ENCODE assay signal across 19 cellular contexts in genomic region chr17:4477286-4477791, GRCh38. TPM values are rescaled to one million over a fixed set of nuclear protein-coding genes. Genes with fewer than 3 reads are reported as not detected.
A peak's percentile ranks its signal among the peaks of the same experiment; 100 is the strongest.
DNase-seq lines count a peak whose midpoint lies in the region; ATAC-seq, FAIRE-seq and TF ChIP-seq lines count a peak whose summit lies in the region.
"Had no signal": no experiment of that assay in that cellular context is flagged by ENCODE, and none has a peak within 500 bp of the region (broad histone marks: within the 10 kb centered on the region; RNA-seq: fewer than 3 reads in every experiment).

No MANE protein-coding gene starts in this region.

- ATAC-seq in HepG2 = no peak
- no peak for ATAC-seq in right lobe of liver
- ATAC-seq in left lobe of liver = no peak
- no peak for ATAC-seq in GM18520 (IDR thresholded peaks at IDR 0.05; ENCODE audit: unreplicated experiment)
- ATAC-seq: psoas muscle had no signal

- TF ChIP-seq POLR2A in HepG2 (IDR thresholded peaks at IDR 0.05; ENCODE audit: insufficient read depth in 1 of 2, low read depth in 2 of 2, low read length in 2 of 2) (no peak), right lobe of liver (IDR thresholded peaks at IDR 0.05) (no peak), transverse colon (IDR thresholded peaks at IDR 0.05) (no peak)

- H2AFZ ChIP-seq in HepG2 (ENCODE audit: low read length) = no peak overlapping the region

- WGBS in HepG2 (ENCODE audit: low lambda C conversion rate) = 9% methylated on average over 6 of the region's 10 CpGs
- 48% methylated on average over 2 of the region's 10 CpGs for WGBS in right lobe of liver (ENCODE audit: insufficient coverage, low coverage, low lambda C conversion rate, missing lambda C conversion rate)
- 0 to 51% methylated on average over 1 to 10 of the region's 10 CpGs for WGBS in transverse colon (ENCODE audit: low coverage in 1 of 2), 2 donors

- peak overlapping the region; percentile 32 for H3K4me2 ChIP-seq in HepG2 (ENCODE audit: low read depth, low read length)

- intact Hi-C loops in HepG2 (cut with micrococcal nuclease; ENCODE audit: unreplicated experiment) (no loop called here), right lobe of liver (cut with DNase I) (no loop called here), transverse colon (cut with DNase I; ENCODE audit: low total_unique reads) (no loop called here), cardiac septum (cut with DNase I) (no loop called here)

- no peaks in the 10 kb centered on the region for H3K9me3 ChIP-seq in HepG2 (ENCODE audit: low read length)
- H3K9me3 ChIP-seq in right lobe of liver = no peaks in the 10 kb centered on the region
- no peaks in the 10 kb centered on the region for H3K9me3 ChIP-seq in transverse colon
- H3K9me3 ChIP-seq: Caco-2, psoas muscle had no signal

- FAIRE-seq in HepG2 (lab: Jason Lieb, UNC) = no peak
- no peak for FAIRE-seq in bronchial epithelial cell (lab: Jason Lieb, UNC)
- FAIRE-seq: H54 had no signal

- TF ChIP-seq EP300 in HepG2 (IDR thresholded peaks at IDR 0.05; ENCODE audit: low read depth in 2 of 2, low read length in 2 of 2) (no peak), HepG2 (CRISPR knock-in tag; IDR thresholded peaks at IDR 0.05; ENCODE audit: borderline replicate concordance) (no peak), transverse colon (IDR thresholded peaks at IDR 0.05; ENCODE audit: low read depth) (no peak)

- BruUV-seq in HepG2 (replicated peaks; lab: Mats Ljungman, UMichigan) = no TSS peak

- in situ Hi-C loops in HepG2 (cut with HindIII; ENCODE audit: extremely low pct_ligation_motif_present, low pct_unique_long_range_greater_than_20kb) = no loop called here
- in situ Hi-C loops in transverse colon (cut with MboI; ENCODE audit: low pct_ligation_motif_present in 1 of 4, low pct_unique_long_range_greater_than_20kb in 1 of 4, low sequenced_read_pairs in 3 of 4) = no loop called here

- DNase-seq in HepG2 (ENCODE audit: low spot score) = no peak
- no peak for DNase-seq in right lobe of liver
- DNase-seq in bronchial epithelial cell (ENCODE audit: low read depth) = peak; percentile 13
- peak; percentile 45 for DNase-seq in left lobe of liver (ENCODE audit: low spot score)
- DNase-seq in transverse colon = no peak
- no peak for DNase-seq in cardiac septum (ENCODE audit: low spot score)
- DNase-seq in D341Med (ENCODE audit: low spot score) = no peak
- DNase-seq: activated CD4-positive, alpha-beta T cell treated with anti-CD3 and anti-CD28 coated beads for 4 hours; activated T-cell treated with anti-CD3 and anti-CD28 coated beads, Interleukin-2, amount 50 U/mL, for 24 hours; Caco-2; endodermal cell; foreskin melanocyte; naive B cell; NCI-H1694; NCI-H345; psoas muscle; SIG-M5 had no signal

- no peaks in the 10 kb centered on the region for H4K20me1 ChIP-seq in HepG2 (ENCODE audit: insufficient read depth, low read length)

- peaks cover 47% of the 10 kb centered on the region for H3K4me1 ChIP-seq in HepG2 (ENCODE audit: insufficient read depth, low read length)
- peaks cover 0 to 16% (median 0%) of the 10 kb centered on the region in 4 donors for H3K4me1 ChIP-seq in right lobe of liver
- H3K4me1 ChIP-seq in transverse colon = peaks cover 17 to 55% (median 38%) of the 10 kb centered on the region in 4 donors

- H3K4me3 ChIP-seq in HepG2 (replicated peaks in 1 of 3; ENCODE audit: insufficient read depth in 1 of 3, low read depth in 2 of 3, low read length in 3 of 3) (no peak overlapping the region), right lobe of liver (no peak overlapping the region), bronchial epithelial cell (ENCODE audit: low read depth, low read length) (no peak overlapping the region), transverse colon (no peak overlapping the region)
- H3K4me3 ChIP-seq: psoas muscle had no signal

- no peaks in the 10 kb centered on the region for H3K79me2 ChIP-seq in HepG2 (ENCODE audit: insufficient read depth, low read length)

- CTCF ChIA-PET in HepG2 (lab: Yijun Ruan, JAX; ENCODE audit: low intra/inter-chr PET ratio, low total read pairs) = no interaction called here

- no peak for TF ChIP-seq RAD21 in HepG2 (CRISPR knock-in tag; IDR thresholded peaks at IDR 0.05)

- TF ChIP-seq CTCF in HepG2 (CRISPR knock-in tag; IDR thresholded peaks at IDR 0.05) (no peak), right lobe of liver (IDR thresholded peaks at IDR 0.05) (no peak), bronchial epithelial cell (IDR thresholded peaks at IDR 0.05; ENCODE audit: insufficient read depth, low read length, severe bottlenecking) (no peak), transverse colon (IDR thresholded peaks at IDR 0.05) (no peak)

- no peak overlapping the region for H3K9ac ChIP-seq in HepG2 (ENCODE audit: insufficient read depth, low read depth, low read length)

- H3K36me3 ChIP-seq in HepG2 (replicated peaks in 1 of 2; ENCODE audit: control insufficient read depth in 1 of 2, insufficient read depth in 2 of 2, low read length in 2 of 2) = no peaks in the 10 kb centered on the region
- no peaks in the 10 kb centered on the region for H3K36me3 ChIP-seq in right lobe of liver
- no peaks in the 10 kb centered on the region for H3K36me3 ChIP-seq in bronchial epithelial cell (ENCODE audit: control insufficient read depth, insufficient read depth, low read length)
- H3K36me3 ChIP-seq in transverse colon = no peaks in the 10 kb centered on the region

- H3K27me3 ChIP-seq in HepG2 (ENCODE audit: control insufficient read depth in 1 of 2, insufficient read depth in 2 of 2, low read length in 2 of 2) (peaks cover 2 to 45% of the 10 kb centered on the region in 2 experiments), right lobe of liver (no peaks in the 10 kb centered on the region), bronchial epithelial cell (ENCODE audit: control insufficient read depth, insufficient read depth, low read length) (no peaks in the 10 kb centered on the region), transverse colon (no peaks in the 10 kb centered on the region)

- POLR2A ChIA-PET in HepG2 (lab: Yijun Ruan, JAX) = no interaction called here

- H3K27ac ChIP-seq in HepG2 (ENCODE audit: extremely low read length, insufficient read depth, low read length) = no peak overlapping the region
- no peak overlapping the region for H3K27ac ChIP-seq in right lobe of liver
- H3K27ac ChIP-seq in transverse colon = peak overlapping the region in 3 of 4 donors; percentile 21 to 64 (median 61)
- H3K27ac ChIP-seq: psoas muscle had no signal

RNA-seq across cellular contexts. Expression of gene SPNS2, which starts 21.3 kb away (rescaled TPM):
- total RNA-seq in HepG2 (2016; rRNA removed; fragmentation: Illumina TruSeq; extraction: Trizol) (not detected in 2 replicates), right lobe of liver (10 to 100 TPM in 1 of 6 experiments, 1 to 10 TPM in 5; 3.0 to 12.4 (median 7.3) TPM), bronchial epithelial cell (3.9 and 22.8 TPM in 2 replicates), left lobe of liver (11.4 TPM), transverse colon (10 to 100 TPM in 3 of 4 donors, 1 to 10 TPM in 1; 8.7 to 72.0 (median 18.2) TPM), cardiac septum (10.3 TPM)
- not detected in 2 replicates for total RNA-seq in HepG2 (2016; cell fraction: cytosol; rRNA removed; fragmentation: Illumina TruSeq; extraction: Trizol; ENCODE audit: low read depth)
- total RNA-seq in HepG2 (2016; cell fraction: insoluble cytoplasmic fraction; rRNA removed; fragmentation: Illumina TruSeq; extraction: Trizol) = not detected in 2 replicates
- total RNA-seq in HepG2 (2016; cell fraction: membrane; rRNA removed; fragmentation: Illumina TruSeq; extraction: Trizol) = not detected in 2 replicates
- not detected in 2 replicates for total RNA-seq in HepG2 (2016; cell fraction: nucleus; rRNA removed; fragmentation: Illumina TruSeq; extraction: Trizol)
- polyA plus RNA-seq in HepG2 (2011; rRNA removed) = 0.01 and 0.03 TPM in 2 replicates
- polyA plus RNA-seq in HepG2 (2011; cell fraction: cytosol; rRNA removed) = 0.03 and 0.05 TPM in 2 replicates
- polyA plus RNA-seq in HepG2 (2011; cell fraction: nucleus; rRNA removed) = 0.14 TPM in 1 of 2 replicates, not detected in the other
- polyA plus RNA-seq in HepG2 (2012) = 0.16 and 0.34 TPM in 2 replicates
- polyA plus RNA-seq in HepG2 (2016; cell fraction: cytosol; fragmentation: Illumina TruSeq; extraction: Trizol; ENCODE audit: low read depth) = not detected in 2 replicates
- polyA plus RNA-seq in HepG2 (2016; cell fraction: insoluble cytoplasmic fraction; fragmentation: Illumina TruSeq; extraction: Trizol; ENCODE audit: low read depth) = not detected in 2 replicates
- polyA plus RNA-seq in HepG2 (2016; cell fraction: membrane; fragmentation: Illumina TruSeq; extraction: Trizol; ENCODE audit: low read depth) = not detected in 2 replicates
- not detected in 2 replicates for polyA plus RNA-seq in HepG2 (2016; cell fraction: nucleus; fragmentation: Illumina TruSeq; extraction: Trizol; ENCODE audit: insufficient read depth, low read depth)
- 0.16 TPM in 1 of 2 replicates, not detected in the other for polyA minus RNA-seq in HepG2 (2011; rRNA and poly(A)+ RNA removed; ENCODE audit: low replicate concordance)
- not detected in 2 replicates for polyA minus RNA-seq in HepG2 (2011; cell fraction: cytosol; rRNA and poly(A)+ RNA removed)
- not detected in 2 replicates for polyA minus RNA-seq in HepG2 (2011; cell fraction: nucleus; rRNA and poly(A)+ RNA removed)

RNA-seq across cellular contexts. Expression of gene SPNS3, which starts 43.6 kb away (rescaled TPM):
- not detected in 2 replicates for total RNA-seq in HepG2 (2016; rRNA removed; fragmentation: Illumina TruSeq; extraction: Trizol)
- total RNA-seq in HepG2 (2016; cell fraction: cytosol; rRNA removed; fragmentation: Illumina TruSeq; extraction: Trizol; ENCODE audit: low read depth) = not detected in 2 replicates
- 0.15 TPM in 1 of 2 replicates, not detected in the other for total RNA-seq in HepG2 (2016; cell fraction: insoluble cytoplasmic fraction; rRNA removed; fragmentation: Illumina TruSeq; extraction: Trizol)
- total RNA-seq in HepG2 (2016; cell fraction: membrane; rRNA removed; fragmentation: Illumina TruSeq; extraction: Trizol) = not detected in 2 replicates
- not detected in 2 replicates for total RNA-seq in HepG2 (2016; cell fraction: nucleus; rRNA removed; fragmentation: Illumina TruSeq; extraction: Trizol)
- 0.20 TPM in 1 of 2 replicates, not detected in the other for polyA plus RNA-seq in HepG2 (2011; rRNA removed)
- polyA plus RNA-seq in HepG2 (2011; cell fraction: cytosol; rRNA removed) = 0.11 and 0.13 TPM in 2 replicates
- polyA plus RNA-seq in HepG2 (2011; cell fraction: nucleus; rRNA removed) = 0.32 and 0.45 TPM in 2 replicates
- polyA plus RNA-seq in HepG2 (2012) = 0.27 and 0.36 TPM in 2 replicates
- polyA plus RNA-seq in HepG2 (2016; cell fraction: cytosol; fragmentation: Illumina TruSeq; extraction: Trizol; ENCODE audit: low read depth) = not detected in 2 replicates
- polyA plus RNA-seq in HepG2 (2016; cell fraction: insoluble cytoplasmic fraction; fragmentation: Illumina TruSeq; extraction: Trizol; ENCODE audit: low read depth) = not detected in 2 replicates
- polyA plus RNA-seq in HepG2 (2016; cell fraction: membrane; fragmentation: Illumina TruSeq; extraction: Trizol; ENCODE audit: low read depth) = not detected in 2 replicates
- not detected in 2 replicates for polyA plus RNA-seq in HepG2 (2016; cell fraction: nucleus; fragmentation: Illumina TruSeq; extraction: Trizol; ENCODE audit: insufficient read depth, low read depth)
- polyA minus RNA-seq in HepG2 (2011; rRNA and poly(A)+ RNA removed; ENCODE audit: low replicate concordance) = 0.08 TPM in 1 of 2 replicates, not detected in the other
- polyA minus RNA-seq in HepG2 (2011; cell fraction: cytosol; rRNA and poly(A)+ RNA removed) = not detected in 2 replicates
- not detected in 2 replicates for polyA minus RNA-seq in HepG2 (2011; cell fraction: nucleus; rRNA and poly(A)+ RNA removed)
- total RNA-seq in right lobe of liver = not detected
- total RNA-seq in bronchial epithelial cell = 0.26 TPM in 1 of 2 replicates, not detected in the other
- not detected for total RNA-seq in left lobe of liver
- total RNA-seq in transverse colon = not detected
- 0.54 TPM for total RNA-seq in cardiac septum
- total RNA-seq: Caco-2, endodermal cell, psoas muscle had no signal

Comparison
In these comparisons a context has a peak if more than half of its experiments do, and no peak if none do; other contexts are left out.
1. DNase-seq: peak in bronchial epithelial cell (single experiment) and left lobe of liver (single experiment); none in HepG2 (single experiment), right lobe of liver (0 of 3), transverse colon (single experiment), cardiac septum (single experiment) and D341Med (single experiment).
2. H3K27ac ChIP-seq: peak in transverse colon (3 of 4); none in HepG2 (single experiment) and right lobe of liver (0 of 3).